In genomic region chr2:226791487-226792081, GRCh38 we compare ENCODE assay signal across 8 cellular contexts. TPM values are rescaled to one million over a fixed set of nuclear protein-coding genes. Genes with fewer than 3 reads are reported as not detected.
DNase-seq lines count a peak whose midpoint lies in the region; ATAC-seq, FAIRE-seq and TF ChIP-seq lines count a peak whose summit lies in the region.

No MANE protein-coding gene starts in this region.

- H3K9ac ChIP-seq in NT2/D1 (ENCODE audit: insufficient read length, low read depth), result peak overlapping the region; percentile 73

- H3K9me3 ChIP-seq in NT2/D1 (ENCODE audit: insufficient read depth, low read length), result no peaks in the 10 kb centered on the region
- no peaks in the 10 kb centered on the region for H3K9me3 ChIP-seq in mucosa of descending colon

- no peaks in the 10 kb centered on the region for H3K27me3 ChIP-seq in NT2/D1 (ENCODE audit: insufficient read depth, insufficient read length)

- H3K36me3 ChIP-seq in NT2/D1 (ENCODE audit: insufficient read depth, insufficient read length, low read length) (peaks cover 35% of the 10 kb centered on the region), mucosa of descending colon (ENCODE audit: low read depth) (no peaks in the 10 kb centered on the region)

- FAIRE-seq in D721Med (lab: Jason Lieb, UNC), result no peak

- intact Hi-C loops in mucosa of descending colon (cut with DNase I, micrococcal nuclease), result loop anchor here (10.0 kb wide), 2 partner anchors 57 to 137 kb away; no protein-coding TSS in a partner anchor

- ATAC-seq in GM21381 (IDR thresholded peaks at IDR 0.05; ENCODE audit: unreplicated experiment) (peak; percentile 99), mucosa of descending colon (peak; percentile 98)

- no peak for TF ChIP-seq CTCF in D721Med (IDR thresholded peaks at IDR 0.05; ENCODE audit: insufficient read depth, missing control alignments)
- no peak for TF ChIP-seq CTCF in epithelial cell of esophagus (IDR thresholded peaks at IDR 0.05; ENCODE audit: insufficient read depth, low read depth, low read length, missing control alignments)
- peak; percentile 29 for TF ChIP-seq CTCF in mucosa of descending colon (IDR thresholded peaks at IDR 0.05)

- peak; percentile 78 for DNase-seq in D721Med (ENCODE audit: insufficient read length, low spot score)
- DNase-seq in HT1080 (ENCODE audit: low read depth), result peak; percentile 75
- DNase-seq in NT2/D1 (ENCODE audit: low read depth, low spot score), result peak; percentile 62
- peak; percentile 88 for DNase-seq in activated T-cell treated with anti-CD3 and anti-CD28 coated beads for 24 hours (ENCODE audit: low read depth)
- DNase-seq in epithelial cell of esophagus (ENCODE audit: low read depth), result peak; percentile 88
- peak; percentile 92 to 95 (median 95) for DNase-seq in mucosa of descending colon
- DNase-seq in stimulated activated CD8-positive, alpha-beta memory T cell treated with anti-CD3 and anti-CD28 coated beads, Interleukin-4, amount 100 ng/mL, for 4 hours (ENCODE audit: low read depth in 2 of 2, low spot score in 1 of 2), result peak; percentile 79 to 87

- H3K4me1 ChIP-seq in NT2/D1 (ENCODE audit: insufficient read depth, insufficient read length) (no peaks in the 10 kb centered on the region), mucosa of descending colon (ENCODE audit: low read depth) (peaks cover 19% of the 10 kb centered on the region)

- peak overlapping the region; percentile 52 for H3K4me3 ChIP-seq in NT2/D1 (ENCODE audit: insufficient read length, low read depth)
- H3K4me3 ChIP-seq in epithelial cell of esophagus (ENCODE audit: low read length), result peak overlapping the region; percentile 72
- peak overlapping the region; percentile 38 for H3K4me3 ChIP-seq in mucosa of descending colon

RNA-seq across cellular contexts. Expression of gene IRS1, which starts 8.0 kb away (rescaled TPM):
- 22.8 and 29.9 TPM in 2 replicates for total RNA-seq in HT1080 (2014; rRNA removed; shearing (Covaris generic))
- polyA plus RNA-seq in HT1080 (2015; cell fraction: cytosol; rRNA removed), result 8.6 and 10.7 TPM in 2 replicates
- 11.6 and 12.5 TPM in 2 replicates for polyA plus RNA-seq in HT1080 (2015; cell fraction: nucleus; rRNA removed)
- total RNA-seq in mucosa of descending colon, result 10 to 100 TPM in 2 of 3 donors, 1 to 10 TPM in 1; 8.1 to 29.0 (median 13.5) TPM

RNA-seq across cellular contexts. Expression of gene RHBDD1, which starts 44.3 kb away (rescaled TPM):
- total RNA-seq in HT1080 (2014; rRNA removed; shearing (Covaris generic)), result 7.7 and 14.0 TPM in 2 replicates
- 14.6 and 21.1 TPM in 2 replicates for polyA plus RNA-seq in HT1080 (2015; cell fraction: cytosol; rRNA removed)
- polyA plus RNA-seq in HT1080 (2015; cell fraction: nucleus; rRNA removed), result 20.5 and 38.8 TPM in 2 replicates
- total RNA-seq in mucosa of descending colon, result 10 to 100 TPM; 28.7 to 41.6 (median 30.5) TPM

Comparison
In these comparisons a context has a peak if more than half of its experiments do, and no peak if none do; other contexts are left out.
1. Peak in every context shown above with its lines: DNase-seq, ATAC-seq and H3K4me3 ChIP-seq.